In the genomic region with DNA sequence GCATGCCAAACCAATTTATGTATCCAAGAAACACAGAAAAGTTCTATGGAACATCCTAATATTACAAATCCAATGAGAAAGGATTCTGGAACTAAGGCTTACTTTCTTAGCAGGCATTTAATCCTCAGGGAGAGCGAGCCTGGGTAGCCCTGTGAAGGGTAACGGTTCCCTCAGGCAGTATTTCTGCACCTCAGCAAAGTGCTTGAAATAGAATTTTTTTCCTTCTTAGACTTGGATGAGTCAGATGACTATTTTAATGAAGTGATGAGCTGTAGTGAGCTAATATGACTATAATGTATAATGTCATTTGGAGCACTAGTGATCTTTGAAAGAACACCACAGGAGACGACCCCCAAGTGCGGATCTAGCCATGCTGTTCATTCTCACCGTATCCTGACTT, we compare ENCODE assay signal across 17 cellular contexts.
DNase-seq lines count a peak whose midpoint lies in the region; ATAC-seq and TF ChIP-seq lines count a peak whose summit lies in the region.
"Had no signal": no experiment of that assay in that cellular context is flagged by ENCODE, and none has a peak within 500 bp of the region (broad histone marks: within the 10 kb centered on the region; RNA-seq: fewer than 3 reads in every experiment).

No MANE protein-coding gene starts in this region.

- no peak overlapping the region for H3K27ac Mint-ChIP-seq in HFFc6
- H3K27ac Mint-ChIP-seq in activated T-helper 17 cell treated with anti-CD3 and anti-CD28 coated beads, Interleukin-2, amount 50 U/mL, for 72 hours, result no peak overlapping the region
- H3K27ac Mint-ChIP-seq: CD8-positive, alpha-beta T cell; H9 had no signal

- no peaks in the 10 kb centered on the region; the same call in none of the 2 replicates for H3K27me3 Mint-ChIP-seq in HFFc6 (ENCODE audit: insufficient read depth)
- no peaks in the 10 kb centered on the region for H3K27me3 Mint-ChIP-seq in activated T-helper 17 cell treated with anti-CD3 and anti-CD28 coated beads, Interleukin-2, amount 50 U/mL, for 72 hours

- H3K36me3 Mint-ChIP-seq in HFFc6 (ENCODE audit: low read depth), result no peaks in the 10 kb centered on the region
- H3K36me3 Mint-ChIP-seq in activated T-helper 17 cell treated with anti-CD3 and anti-CD28 coated beads, Interleukin-2, amount 50 U/mL, for 72 hours (ENCODE audit: low read depth), result no peaks in the 10 kb centered on the region
- H3K36me3 Mint-ChIP-seq: CD8-positive, alpha-beta T cell had no signal

- no peak overlapping the region for H3K4me3 ChIP-seq in fibroblast of villous mesenchyme (ENCODE audit: low read depth, low read length)
- H3K4me3 ChIP-seq: BLaER1, SJCRH30 had no signal

- no peak for ATAC-seq in activated T-helper 17 cell treated with anti-CD3 and anti-CD28 coated beads, Interleukin-2, amount 50 U/mL, for 72 hours (replicated peaks)
- no peak for ATAC-seq in HG02973 (IDR thresholded peaks at IDR 0.05; ENCODE audit: unreplicated experiment)
- ATAC-seq: CD8-positive, alpha-beta T cell had no signal

- no peaks in the 10 kb centered on the region for H3K9me3 Mint-ChIP-seq in HFFc6
- peaks cover 4% of the 10 kb centered on the region for H3K9me3 Mint-ChIP-seq in activated T-helper 17 cell treated with anti-CD3 and anti-CD28 coated beads, Interleukin-2, amount 50 U/mL, for 72 hours
- H3K9me3 Mint-ChIP-seq: H9 had no signal

- TF ChIP-seq CTCF in HFFc6 (IDR thresholded peaks at IDR 0.05) (no peak), fibroblast of villous mesenchyme (IDR thresholded peaks at IDR 0.05; ENCODE audit: insufficient read depth, low read depth, low read length) (no peak)

- no peak overlapping the region for H3K4me3 Mint-ChIP-seq in HFFc6
- no peak overlapping the region for H3K4me3 Mint-ChIP-seq in activated T-helper 17 cell treated with anti-CD3 and anti-CD28 coated beads, Interleukin-2, amount 50 U/mL, for 72 hours
- H3K4me3 Mint-ChIP-seq: CD8-positive, alpha-beta T cell; H9 had no signal

- peaks cover 12% of the 10 kb centered on the region for H3K4me1 Mint-ChIP-seq in HFFc6 (ENCODE audit: low read depth)
- H3K4me1 Mint-ChIP-seq in activated T-helper 17 cell treated with anti-CD3 and anti-CD28 coated beads, Interleukin-2, amount 50 U/mL, for 72 hours, result no peaks in the 10 kb centered on the region

- DNase-seq in AG08395 (ENCODE audit: low spot score) (peak; percentile 6), HFFc6 (peak; percentile 40), SK-MEL-5 (ENCODE audit: low read depth, low spot score) (peak; percentile 71), fibroblast of villous mesenchyme (ENCODE audit: low read depth) (peak; percentile 19), pons (ENCODE audit: low spot score) (no peak), HUDEP-2 (lab: John Stamatoyannopoulos, UW; ENCODE audit: unreplicated experiment in 76 of 76) (no peak)
- DNase-seq: CD8-positive, alpha-beta T cell; DMS53; H9; NCI-H1105 treated with DMSO at 0.1 percent for 48 hours; NCI-H1694; NCI-H510A; NCI-H774; SJCRH30 had no signal

- in situ Hi-C loops in SK-MEL-5 (cut with HindIII; ENCODE audit: low pct_unique_long_range_greater_than_20kb, low sequenced_read_pairs), result no loop called here

Comparison
In these comparisons a context has a peak if more than half of its experiments do, and no peak if none do; other contexts are left out.
1. DNase-seq: peak in AG08395 (single experiment), HFFc6 (single experiment), SK-MEL-5 (single experiment) and fibroblast of villous mesenchyme (single experiment); none in pons (single experiment) and HUDEP-2 (0 of 76).